In the genomic region with DNA sequence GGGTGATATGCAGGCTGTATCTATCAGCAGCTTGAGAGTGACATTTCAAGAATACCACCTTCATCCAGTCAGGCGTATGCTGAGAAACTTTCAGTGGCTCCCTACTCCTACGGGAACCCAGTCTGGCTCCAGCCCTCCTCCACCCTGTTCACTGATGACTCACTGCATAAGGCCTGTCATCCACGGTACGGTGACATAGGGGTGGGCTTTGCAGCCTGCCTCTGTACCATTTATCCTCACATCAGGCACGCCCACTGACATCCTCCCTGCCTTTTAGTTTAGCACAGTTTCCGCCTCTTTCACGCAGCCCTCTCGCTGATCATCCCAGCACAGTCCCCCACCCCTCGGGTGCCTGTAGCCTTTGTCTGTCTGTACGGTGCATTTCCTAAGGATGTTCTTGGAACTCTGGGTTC, we compare ENCODE assay signal across 10 cellular contexts. TPM values are rescaled to one million over a fixed set of nuclear protein-coding genes. Genes with fewer than 3 reads are reported as not detected.
DNase-seq lines count a peak whose midpoint lies in the region; ATAC-seq and TF ChIP-seq lines count a peak whose summit lies in the region.
"Had no signal": no experiment of that assay in that cellular context is flagged by ENCODE, and none has a peak within 500 bp of the region (broad histone marks: within the 10 kb centered on the region; RNA-seq: fewer than 3 reads in every experiment).

No MANE protein-coding gene starts in this region.

- no peaks in the 10 kb centered on the region for H3K9me3 ChIP-seq in CD4-positive, CD25-positive, alpha-beta regulatory T cell (ENCODE audit: control insufficient read depth in 2 of 2, low read length in 2 of 2)
- H3K9me3 ChIP-seq: pancreas had no signal

- peak; percentile 95 to 98 for ATAC-seq in CD4-positive, CD25-positive, alpha-beta regulatory T cell (ENCODE audit: low read depth in 2 of 2)
- ATAC-seq in activated CD4-positive, alpha-beta T cell treated with anti-CD3 and anti-CD28 coated beads for 36 hours, result peak; percentile 98
- no peak for ATAC-seq in GM18907 (IDR thresholded peaks at IDR 0.05; ENCODE audit: unreplicated experiment)
- ATAC-seq: pancreas had no signal

- H3K4me1 Mint-ChIP-seq in CD4-positive, CD25-positive, alpha-beta regulatory T cell, result peaks cover 3 to 50% (median 11%) of the 10 kb centered on the region in 4 donors
- H3K4me1 Mint-ChIP-seq in activated CD4-positive, alpha-beta T cell treated with anti-CD3 and anti-CD28 coated beads for 36 hours, result peaks cover 43% of the 10 kb centered on the region
- peaks cover 5% of the 10 kb centered on the region for H3K4me1 Mint-ChIP-seq in progenitor cell of endocrine pancreas (ENCODE audit: low read depth)
- H3K4me1 Mint-ChIP-seq in CD14-positive monocyte, result peaks cover 6% of the 10 kb centered on the region

- no peak overlapping the region for H3K27ac ChIP-seq in CD4-positive, CD25-positive, alpha-beta regulatory T cell (ENCODE audit: insufficient read depth, low read length, poor library complexity, severe bottlenecking)
- H3K27ac ChIP-seq in brain microvascular endothelial cell, result no peak overlapping the region
- H3K27ac ChIP-seq: C4-2B, pancreas had no signal

- TF ChIP-seq CTCF in brain microvascular endothelial cell (IDR thresholded peaks at IDR 0.05; ENCODE audit: low read depth, low read length, missing control alignments), result no peak
- no peak for TF ChIP-seq CTCF in progenitor cell of endocrine pancreas (IDR thresholded peaks at IDR 0.05; ENCODE audit: unreplicated experiment)
- TF ChIP-seq CTCF in CD14-positive monocyte (IDR thresholded peaks at IDR 0.05), result no peak

- no peaks in the 10 kb centered on the region for H3K36me3 ChIP-seq in CD4-positive, CD25-positive, alpha-beta regulatory T cell (ENCODE audit: control insufficient read depth, insufficient read depth, low read length)
- no peaks in the 10 kb centered on the region for H3K36me3 ChIP-seq in brain microvascular endothelial cell (replicated peaks)
- H3K36me3 ChIP-seq: pancreas had no signal

- peaks cover 13% of the 10 kb centered on the region for H3K4me1 ChIP-seq in CD4-positive, CD25-positive, alpha-beta regulatory T cell (ENCODE audit: control insufficient read depth, insufficient read depth, low read length, poor library complexity, severe bottlenecking)

- no peak overlapping the region for H3K4me3 ChIP-seq in CD4-positive, CD25-positive, alpha-beta regulatory T cell (ENCODE audit: low read depth, low read length)
- no peak overlapping the region for H3K4me3 ChIP-seq in brain microvascular endothelial cell (ENCODE audit: low read depth, low read length)
- H3K4me3 ChIP-seq: pancreas had no signal

- peaks cover 15% of the 10 kb centered on the region for H3K36me3 Mint-ChIP-seq in CD4-positive, CD25-positive, alpha-beta regulatory T cell
- peaks cover 15% of the 10 kb centered on the region for H3K36me3 Mint-ChIP-seq in activated CD4-positive, alpha-beta T cell treated with anti-CD3 and anti-CD28 coated beads for 36 hours (ENCODE audit: low read depth)
- H3K36me3 Mint-ChIP-seq in progenitor cell of endocrine pancreas (ENCODE audit: insufficient read depth) (no peaks in the 10 kb centered on the region), CD14-positive monocyte (peaks cover 36 to 49% of the 10 kb centered on the region in 2 donors)

- H3K27me3 Mint-ChIP-seq in CD4-positive, CD25-positive, alpha-beta regulatory T cell, result no peaks in the 10 kb centered on the region
- no peaks in the 10 kb centered on the region for H3K27me3 Mint-ChIP-seq in activated CD4-positive, alpha-beta T cell treated with anti-CD3 and anti-CD28 coated beads for 36 hours
- H3K27me3 Mint-ChIP-seq in progenitor cell of endocrine pancreas, result no peaks in the 10 kb centered on the region
- H3K27me3 Mint-ChIP-seq in CD14-positive monocyte (ENCODE audit: low read depth in 3 of 3), result no peaks in the 10 kb centered on the region

- CTCF ChIA-PET in activated CD4-positive, alpha-beta T cell treated with anti-CD3 and anti-CD28 coated beads for 36 hours (lab: Charles Lee), result interaction anchor here (0.8 to 4.4 kb wide), 4 partner anchors 11 to 209 kb away, joined by 3 to 29 read pairs (median 16); partner anchors contain the start of gene PXYLP1

- H3K4me3 Mint-ChIP-seq in CD4-positive, CD25-positive, alpha-beta regulatory T cell, result peak overlapping the region in 3 of 4 donors; percentile 17 to 56 (median 47)
- H3K4me3 Mint-ChIP-seq in activated CD4-positive, alpha-beta T cell treated with anti-CD3 and anti-CD28 coated beads for 36 hours, result peak overlapping the region; percentile 7
- H3K4me3 Mint-ChIP-seq in progenitor cell of endocrine pancreas (ENCODE audit: low read depth) (no peak overlapping the region), CD14-positive monocyte (no peak overlapping the region)

- POLR2A ChIA-PET in activated CD4-positive, alpha-beta T cell treated with anti-CD3 and anti-CD28 coated beads for 36 hours (lab: Charles Lee), result interaction anchor here (1.7 kb wide), 1 partner anchor 12 kb away, joined by 7 read pairs; the partner anchor contains the start of gene PXYLP1

- H3K27ac Mint-ChIP-seq in CD4-positive, CD25-positive, alpha-beta regulatory T cell, result peak overlapping the region in 2 of 3 donors; percentile 83 to 89
- peak overlapping the region; percentile 49 for H3K27ac Mint-ChIP-seq in activated CD4-positive, alpha-beta T cell treated with anti-CD3 and anti-CD28 coated beads for 36 hours
- H3K27ac Mint-ChIP-seq in progenitor cell of endocrine pancreas (peak overlapping the region; percentile 83), CD14-positive monocyte (no peak overlapping the region)

- DNase-seq in CD4-positive, CD25-positive, alpha-beta regulatory T cell, result peak; percentile 16 to 70 (median 38)
- DNase-seq in activated CD4-positive, alpha-beta T cell treated with anti-CD3 and anti-CD28 coated beads for 36 hours, result peak; percentile 82
- peak; percentile 43 for DNase-seq in brain microvascular endothelial cell
- DNase-seq in progenitor cell of endocrine pancreas (ENCODE audit: low spot score, unreplicated experiment), result no peak
- no peak for DNase-seq in NCI-H146 (lab: John Stamatoyannopoulos, UW)
- DNase-seq in CD14-positive monocyte (ENCODE audit: low spot score), result no peak
- no peak for DNase-seq in DMS153 (lab: John Stamatoyannopoulos, UW)
- DNase-seq: pancreas had no signal

- intact Hi-C loops in activated CD4-positive, alpha-beta T cell treated with anti-CD3 and anti-CD28 coated beads for 36 hours (cut with DNase I, micrococcal nuclease), result no loop called here
- intact Hi-C loops in CD14-positive monocyte (cut with micrococcal nuclease), result no loop called here

- in situ Hi-C loops in brain microvascular endothelial cell (cut with HindIII; ENCODE audit: low pct_ligation_motif_present, low sequenced_read_pairs), result no loop called here

- no peaks in the 10 kb centered on the region for H3K27me3 ChIP-seq in CD4-positive, CD25-positive, alpha-beta regulatory T cell (ENCODE audit: control insufficient read depth, insufficient read depth, low read length)
- H3K27me3 ChIP-seq in brain microvascular endothelial cell (replicated peaks), result no peaks in the 10 kb centered on the region
- H3K27me3 ChIP-seq: pancreas had no signal

- no peaks in the 10 kb centered on the region for H3K9me3 Mint-ChIP-seq in CD4-positive, CD25-positive, alpha-beta regulatory T cell
- H3K9me3 Mint-ChIP-seq in activated CD4-positive, alpha-beta T cell treated with anti-CD3 and anti-CD28 coated beads for 36 hours (ENCODE audit: low read depth), result no peaks in the 10 kb centered on the region
- no peaks in the 10 kb centered on the region for H3K9me3 Mint-ChIP-seq in progenitor cell of endocrine pancreas (ENCODE audit: low read depth)
- no peaks in the 10 kb centered on the region for H3K9me3 Mint-ChIP-seq in CD14-positive monocyte

RNA-seq across cellular contexts. Expression of gene PXYLP1, which starts 11.7 kb away (rescaled TPM):
- 9.8 TPM for total RNA-seq in CD4-positive, CD25-positive, alpha-beta regulatory T cell
- polyA plus RNA-seq in CD4-positive, CD25-positive, alpha-beta regulatory T cell, result 10 to 100 TPM in 2 of 4 donors, 1 to 10 TPM in 2; 3.8 to 11.3 (median 7.8) TPM
- total RNA-seq in activated CD4-positive, alpha-beta T cell treated with anti-CD3 and anti-CD28 coated beads for 36 hours, result 10 to 100 TPM; 10.3 to 12.2 TPM
- total RNA-seq in progenitor cell of endocrine pancreas, result 36.3 and 37.6 TPM in 2 replicates
- polyA plus RNA-seq in CD14-positive monocyte, result 1 to 10 TPM; 4.1 to 5.8 TPM

Comparison
In these comparisons a context has a peak if more than half of its experiments do, and no peak if none do; other contexts are left out.
1. DNase-seq: peak in CD4-positive, CD25-positive, alpha-beta regulatory T cell (3 of 3), activated CD4-positive, alpha-beta T cell treated with anti-CD3 and anti-CD28 coated beads for 36 hours (single experiment) and brain microvascular endothelial cell (single experiment); none in progenitor cell of endocrine pancreas (single experiment), NCI-H146 (single experiment), CD14-positive monocyte (single experiment) and DMS153 (single experiment).
2. H3K27ac Mint-ChIP-seq: peak in CD4-positive, CD25-positive, alpha-beta regulatory T cell (2 of 3), activated CD4-positive, alpha-beta T cell treated with anti-CD3 and anti-CD28 coated beads for 36 hours (single experiment) and progenitor cell of endocrine pancreas (single experiment); none in CD14-positive monocyte (0 of 7).
3. H3K4me3 Mint-ChIP-seq: peak in CD4-positive, CD25-positive, alpha-beta regulatory T cell (3 of 4) and activated CD4-positive, alpha-beta T cell treated with anti-CD3 and anti-CD28 coated beads for 36 hours (single experiment); none in progenitor cell of endocrine pancreas (single experiment) and CD14-positive monocyte (0 of 2).